In the genomic region with DNA sequence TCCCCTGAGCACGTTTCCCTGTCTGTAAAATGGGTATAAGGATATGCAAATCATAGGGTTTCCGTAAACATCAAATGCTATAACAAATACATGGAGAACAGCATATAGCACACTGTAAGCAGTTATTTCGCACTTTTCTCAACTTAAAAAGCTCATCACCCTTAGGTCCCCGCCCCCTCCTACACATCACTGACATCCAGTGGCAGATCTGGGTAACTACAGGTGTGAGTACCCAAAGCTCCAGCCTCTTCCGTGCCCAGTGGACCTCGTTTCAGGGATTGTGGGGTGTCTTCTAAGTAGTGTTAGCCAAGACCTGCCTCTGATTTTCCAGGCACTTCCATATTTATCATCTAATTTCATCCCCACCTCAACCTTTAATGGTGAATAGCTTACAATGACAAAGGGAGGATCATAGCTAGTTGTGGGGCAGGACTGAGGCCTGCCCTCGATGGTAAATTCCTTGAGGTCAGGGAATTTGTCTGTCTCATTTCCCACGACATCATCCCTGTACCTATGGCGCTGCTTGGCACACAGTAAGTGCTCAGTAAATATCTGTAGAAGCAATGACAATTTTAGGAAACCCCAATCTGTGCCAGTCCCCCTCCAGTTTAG, we compare ENCODE assay signal across 8 cellular contexts.
A peak's percentile ranks its signal among the peaks of the same experiment; 100 is the strongest.
DNase-seq lines count a peak whose midpoint lies in the region; ATAC-seq and TF ChIP-seq lines count a peak whose summit lies in the region.

No MANE protein-coding gene starts in this region.

- no peaks in the 10 kb centered on the region for H3K4me1 Mint-ChIP-seq in activated naive CD8-positive, alpha-beta T cell treated with anti-CD3 and anti-CD28 coated beads for 36 hours

- H3K27me3 Mint-ChIP-seq in activated naive CD8-positive, alpha-beta T cell treated with anti-CD3 and anti-CD28 coated beads for 36 hours, result peaks cover 19% of the 10 kb centered on the region

- DNase-seq in Ammon's horn (ENCODE audit: low spot score) (peak; percentile 63), NCI-H1105 (lab: John Stamatoyannopoulos, UW) (peak; percentile 14), hepatic stellate cell (ENCODE audit: low spot score) (peak; percentile 74)
- peak; percentile 16 for DNase-seq in activated naive CD8-positive, alpha-beta T cell treated with anti-CD3 and anti-CD28 coated beads for 36 hours
- DNase-seq in stimulated activated CD8-positive, alpha-beta memory T cell treated with anti-CD3 and anti-CD28 coated beads, Interleukin-2, amount 100 ng/mL, for 48 hours (ENCODE audit: low read depth in 2 of 2), result peak; percentile 2 to 10

- peak; percentile 76 for TF ChIP-seq CTCF in GM12873 (IDR thresholded peaks at IDR 0.05; ENCODE audit: insufficient read depth, low read depth, low read length, missing control alignments)

- H3K27ac Mint-ChIP-seq in activated naive CD8-positive, alpha-beta T cell treated with anti-CD3 and anti-CD28 coated beads for 36 hours, result no peak overlapping the region

- ATAC-seq in HG02642 (IDR thresholded peaks at IDR 0.05; ENCODE audit: poor library complexity, unreplicated experiment) (peak; percentile 88), HG03045 (IDR thresholded peaks at IDR 0.05; ENCODE audit: unreplicated experiment) (no peak)

- no peaks in the 10 kb centered on the region for H3K36me3 Mint-ChIP-seq in activated naive CD8-positive, alpha-beta T cell treated with anti-CD3 and anti-CD28 coated beads for 36 hours

- no peaks in the 10 kb centered on the region for H3K9me3 Mint-ChIP-seq in activated naive CD8-positive, alpha-beta T cell treated with anti-CD3 and anti-CD28 coated beads for 36 hours

- H3K4me3 Mint-ChIP-seq in activated naive CD8-positive, alpha-beta T cell treated with anti-CD3 and anti-CD28 coated beads for 36 hours, result no peak overlapping the region

Comparison
In these comparisons a context has a peak if more than half of its experiments do, and no peak if none do; other contexts are left out.
1. DNase-seq: peak in every context shown above with its lines; median percentile 74 in hepatic stellate cell; 63 in Ammon's horn; 16 in activated naive CD8-positive, alpha-beta T cell treated with anti-CD3 and anti-CD28 coated beads for 36 hours; 14 in NCI-H1105; 6 in stimulated activated CD8-positive, alpha-beta memory T cell treated with anti-CD3 and anti-CD28 coated beads, Interleukin-2, amount 100 ng/mL, for 48 hours.